In genomic region chr17:75183999-75184884, GRCh38 we compare ENCODE assay signal across 1 cellular context.
TF ChIP-seq lines count a peak whose summit lies in the region.

No MANE protein-coding gene starts in this region.

TF ChIP-seq in H1, 55 proteins besides CTCF, POLR2A, EP300 and RAD21:
- TF ChIP-seq SUZ12 (IDR thresholded peaks at IDR 0.05; ENCODE audit: low read length), result no peak
- no peak for TF ChIP-seq SAP30 (IDR thresholded peaks at IDR 0.05; ENCODE audit: insufficient read depth, insufficient replicate concordance, low read length)
- TF ChIP-seq TCF12 (IDR thresholded peaks at IDR 0.05; ENCODE audit: low read depth, low read length), result no peak
- TF ChIP-seq CHD2 (IDR thresholded peaks at IDR 0.05; ENCODE audit: low read length), result no peak
- TF ChIP-seq FOSL1 (IDR thresholded peaks at IDR 0.05; ENCODE audit: insufficient read depth, low read depth, low read length), result no peak
- TF ChIP-seq POLR2AphosphoS5 (IDR thresholded peaks at IDR 0.05; ENCODE audit: low read depth, low read length), result no peak
- TF ChIP-seq TBP (IDR thresholded peaks at IDR 0.05; ENCODE audit: low read depth, low read length), result no peak
- no peak for TF ChIP-seq JUND (IDR thresholded peaks at IDR 0.05; ENCODE audit: low read length)
- no peak for TF ChIP-seq KDM5A (IDR thresholded peaks at IDR 0.05; ENCODE audit: low read length)
- TF ChIP-seq EZH2 (IDR thresholded peaks at IDR 0.05; ENCODE audit: low read depth, low read length, severe bottlenecking), result no peak
- TF ChIP-seq ATF2 (IDR thresholded peaks at IDR 0.05; ENCODE audit: low read length), result no peak
- TF ChIP-seq MAX (IDR thresholded peaks at IDR 0.05), result no peak
- TF ChIP-seq TAF1 (IDR thresholded peaks at IDR 0.05; ENCODE audit: low read depth, low read length), result no peak
- no peak for TF ChIP-seq CBX8 (IDR thresholded peaks at IDR 0.05; ENCODE audit: borderline replicate concordance, low read depth, low read length)
- TF ChIP-seq RNF2 (IDR thresholded peaks at IDR 0.05; ENCODE audit: borderline replicate concordance, low read depth, low read length, missing control alignments, poor library complexity, severe bottlenecking), result no peak
- TF ChIP-seq RFX5 (IDR thresholded peaks at IDR 0.05; ENCODE audit: borderline replicate concordance, low read depth, low read length), result no peak
- no peak for TF ChIP-seq CREB1 (IDR thresholded peaks at IDR 0.05)
